In genomic region chr20:1618954-1619550, GRCh38 we compare ENCODE assay signal across 14 cellular contexts. TPM values are rescaled to one million over a fixed set of nuclear protein-coding genes. Genes with fewer than 3 reads are reported as not detected.
A peak's percentile ranks its signal among the peaks of the same experiment; 100 is the strongest.
DNase-seq lines count a peak whose midpoint lies in the region; ATAC-seq and TF ChIP-seq lines count a peak whose summit lies in the region.
"Had no signal": no experiment of that assay in that cellular context is flagged by ENCODE, and none has a peak within 500 bp of the region (broad histone marks: within the 10 kb centered on the region; RNA-seq: fewer than 3 reads in every experiment).

No MANE protein-coding gene starts in this region.

- H3K9me3 Mint-ChIP-seq in dendritic cell treated with granulocyte-macrophage colony-stimulating factor and Interleukin-4, amounts not matched to agents 40 ng/mL and 50 ng/mL, for 4 days: peaks cover 25% of the 10 kb centered on the region
- H3K9me3 Mint-ChIP-seq in natural killer cell: peaks cover 0 to 2% of the 10 kb centered on the region in 2 donors

- H3K4me1 Mint-ChIP-seq in dendritic cell treated with granulocyte-macrophage colony-stimulating factor and Interleukin-4, amounts not matched to agents 40 ng/mL and 50 ng/mL, for 4 days (ENCODE audit: low read depth): peaks cover 82% of the 10 kb centered on the region
- peaks cover 32 to 38% of the 10 kb centered on the region in 2 donors for H3K4me1 Mint-ChIP-seq in natural killer cell

- TF ChIP-seq CTCF in natural killer cell (IDR thresholded peaks at IDR 0.05): no peak

- peaks cover 16% of the 10 kb centered on the region for H3K36me3 Mint-ChIP-seq in dendritic cell treated with granulocyte-macrophage colony-stimulating factor and Interleukin-4, amounts not matched to agents 40 ng/mL and 50 ng/mL, for 4 days (ENCODE audit: low read depth)
- H3K36me3 Mint-ChIP-seq in natural killer cell: no peaks in the 10 kb centered on the region

- intact Hi-C loops in dendritic cell treated with granulocyte-macrophage colony-stimulating factor and Interleukin-4, amounts not matched to agents 40 ng/mL and 50 ng/mL, for 4 days (cut with micrococcal nuclease): loop anchor here (5.0 kb wide), 1 partner anchor 42 kb away; no protein-coding TSS in a partner anchor
- intact Hi-C loops in natural killer cell (cut with micrococcal nuclease): no loop called here

- H3K4me3 Mint-ChIP-seq in dendritic cell treated with granulocyte-macrophage colony-stimulating factor and Interleukin-4, amounts not matched to agents 40 ng/mL and 50 ng/mL, for 4 days: peak overlapping the region; percentile 63
- no peak overlapping the region for H3K4me3 Mint-ChIP-seq in natural killer cell

- DNase-seq in SIG-M5 treated with dmso at 0.1 percent for 504 hours (lab: John Stamatoyannopoulos, UW; ENCODE audit: unreplicated experiment) (peak; percentile 85), SIG-M5 (lab: John Stamatoyannopoulos, UW) (no peak), MV-4-11 (lab: John Stamatoyannopoulos, UW) (peak; percentile 88), natural killer cell (no peak), SW480 (ENCODE audit: low spot score) (no peak), NCI-H1048 (lab: John Stamatoyannopoulos, UW) (no peak)
- DNase-seq: activated T-cell treated with anti-CD3 and anti-CD28 coated beads, Interleukin-2, amount 50 U/mL, for 48 hours; brain microvascular endothelial cell; left cardiac atrium; NCI-H1694 treated with DMSO at 0.1 percent for 48 hours; NCI-H82 had no signal

- H3K27me3 Mint-ChIP-seq in dendritic cell treated with granulocyte-macrophage colony-stimulating factor and Interleukin-4, amounts not matched to agents 40 ng/mL and 50 ng/mL, for 4 days: no peaks in the 10 kb centered on the region
- peaks cover 0 to 2% of the 10 kb centered on the region in 2 donors for H3K27me3 Mint-ChIP-seq in natural killer cell (ENCODE audit: low read depth in 2 of 2)

- ATAC-seq in natural killer cell: peak in 2 of 3 donors; percentile 29 to 32
- ATAC-seq in GM21619 (IDR thresholded peaks at IDR 0.05; ENCODE audit: unreplicated experiment): no peak
- ATAC-seq: SK-N-SH treated with all-trans-retinoic acid at 6 μM for 48 hours had no signal

- H3K27ac Mint-ChIP-seq in dendritic cell treated with granulocyte-macrophage colony-stimulating factor and Interleukin-4, amounts not matched to agents 40 ng/mL and 50 ng/mL, for 4 days: peak overlapping the region; percentile 89
- no peak overlapping the region for H3K27ac Mint-ChIP-seq in natural killer cell

RNA-seq across cellular contexts. Expression of gene SIRPB1, which starts 0.8 kb away (rescaled TPM):
- 1 to 10 TPM; 2.6 to 7.2 (median 5.3) TPM for total RNA-seq in natural killer cell

RNA-seq across cellular contexts. Expression of gene SIRPG, which starts 38.5 kb away (rescaled TPM):
- 1 to 10 TPM; 1.9 to 3.9 (median 3.1) TPM for total RNA-seq in natural killer cell

Comparison
In these comparisons a context has a peak if more than half of its experiments do, and no peak if none do; other contexts are left out.
1. DNase-seq: peak in SIG-M5 treated with dmso at 0.1 percent for 504 hours (single experiment) and MV-4-11 (single experiment); none in SIG-M5 (single experiment), natural killer cell (single experiment), SW480 (single experiment) and NCI-H1048 (single experiment).